ENCODE assay signal across 1 cellular context in the genomic region with DNA sequence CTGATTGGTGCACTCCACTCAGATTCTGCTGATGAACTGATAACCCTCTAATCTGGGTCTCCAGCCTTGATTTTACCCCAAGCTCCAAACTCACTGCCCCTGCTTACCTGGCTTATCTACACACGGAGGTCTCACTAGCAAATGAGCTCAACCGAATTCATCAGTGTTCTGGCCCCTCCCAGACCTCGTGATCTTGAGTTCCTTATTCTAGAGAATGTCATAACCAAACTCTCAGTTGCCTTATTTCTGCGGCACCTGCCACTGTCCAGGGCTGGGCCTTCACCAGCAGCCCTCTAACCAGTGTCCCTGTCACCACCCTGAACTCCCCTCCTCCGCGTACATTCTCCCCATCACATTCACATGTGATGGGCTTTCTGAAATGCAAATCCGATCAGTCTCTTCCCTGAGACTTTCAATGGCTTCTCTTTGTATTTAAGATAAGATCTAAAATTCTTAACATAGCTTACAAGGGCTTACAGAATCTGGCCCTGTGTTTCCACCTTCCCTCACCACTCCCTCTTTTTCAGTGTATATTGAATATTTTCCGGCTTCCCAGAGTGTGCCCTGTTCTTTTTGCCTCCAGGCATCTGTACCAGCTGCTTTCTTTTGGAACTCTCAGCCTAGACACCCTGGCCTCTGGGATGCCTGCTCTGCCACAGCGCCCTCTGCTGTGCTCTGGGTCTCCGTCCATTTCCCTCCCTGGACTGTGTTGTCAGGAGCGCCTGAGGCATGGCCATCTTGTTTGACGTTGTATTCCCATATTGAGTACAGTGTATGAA.
TF ChIP-seq lines count a peak whose summit lies in the region.

No MANE protein-coding gene starts in this region.

TF ChIP-seq in K562, 482 proteins besides CTCF, POLR2A, EP300 and RAD21 (continued from another document):
- TF ChIP-seq ZNF263 (CRISPR knock-in tag; IDR thresholded peaks at IDR 0.05; ENCODE audit: borderline replicate concordance) (no peak), RCOR1 (IDR thresholded peaks at IDR 0.05; ENCODE audit: borderline replicate concordance in 1 of 2, low read depth in 2 of 2, low read length in 2 of 2) (peak in 1 of 2 experiments; percentile 43; a peak in 1 of 4 replicates), GTF2B (IDR thresholded peaks at IDR 0.05; ENCODE audit: extremely low read depth, insufficient read length) (no peak), ZSCAN32 (CRISPR knock-in tag; IDR thresholded peaks at IDR 0.05) (no peak), SMARCB1 (IDR thresholded peaks at IDR 0.05; ENCODE audit: insufficient read length, low read depth) (no peak), REST (CRISPR knock-in tag; IDR thresholded peaks at IDR 0.05; ENCODE audit: low read depth) (no peak), THRAP3 (IDR thresholded peaks at IDR 0.05; ENCODE audit: borderline replicate concordance) (no peak), NFE2 (IDR thresholded peaks at IDR 0.05; ENCODE audit: low read depth) (no peak), ZC3H11A (IDR thresholded peaks at IDR 0.05; ENCODE audit: low read depth, low read length) (no peak), KDM1A (IDR thresholded peaks at IDR 0.05) (peak; percentile 42 to 63; a peak in 3 of 4 replicates), DACH1 (IDR thresholded peaks at IDR 0.05; ENCODE audit: partially characterized antibody) (no peak), TAL1 (IDR thresholded peaks at IDR 0.05) (no peak), ARID4B (CRISPR knock-in tag; IDR thresholded peaks at IDR 0.05) (no peak), ZNF23 (CRISPR knock-in tag; IDR thresholded peaks at IDR 0.05) (no peak), HNRNPH1 (optimal IDR thresholded peaks at IDR 0.05; ENCODE audit: low read depth, low read length) (no peak), NRF1 (conservative IDR thresholded peaks at IDR 0.05 in 1 of 2, IDR thresholded peaks at IDR 0.05 in 1 of 2) (no peak), NFATC3 (IDR thresholded peaks at IDR 0.05) (no peak), TGIF2 (CRISPR knock-in tag; IDR thresholded peaks at IDR 0.05) (no peak), CBX3 (IDR thresholded peaks at IDR 0.05; ENCODE audit: borderline replicate concordance in 1 of 2, low read length in 2 of 2) (peak in 1 of 2 experiments; percentile 31; a peak in 1 of 3 replicates), TOE1 (IDR thresholded peaks at IDR 0.05; ENCODE audit: borderline replicate concordance) (no peak), TOE1 (CRISPR knock-in tag; IDR thresholded peaks at IDR 0.05; ENCODE audit: borderline replicate concordance, low read depth) (no peak), MTA2 (IDR thresholded peaks at IDR 0.05; ENCODE audit: low read depth) (no peak), MED1 (CRISPR knock-in tag; IDR thresholded peaks at IDR 0.05; ENCODE audit: borderline replicate concordance) (no peak), NFIC (IDR thresholded peaks at IDR 0.05) (no peak), TBL1XR1 (IDR thresholded peaks at IDR 0.05; ENCODE audit: low read length in 2 of 2) (no peak)
- TF ChIP-seq, protein P1, sequence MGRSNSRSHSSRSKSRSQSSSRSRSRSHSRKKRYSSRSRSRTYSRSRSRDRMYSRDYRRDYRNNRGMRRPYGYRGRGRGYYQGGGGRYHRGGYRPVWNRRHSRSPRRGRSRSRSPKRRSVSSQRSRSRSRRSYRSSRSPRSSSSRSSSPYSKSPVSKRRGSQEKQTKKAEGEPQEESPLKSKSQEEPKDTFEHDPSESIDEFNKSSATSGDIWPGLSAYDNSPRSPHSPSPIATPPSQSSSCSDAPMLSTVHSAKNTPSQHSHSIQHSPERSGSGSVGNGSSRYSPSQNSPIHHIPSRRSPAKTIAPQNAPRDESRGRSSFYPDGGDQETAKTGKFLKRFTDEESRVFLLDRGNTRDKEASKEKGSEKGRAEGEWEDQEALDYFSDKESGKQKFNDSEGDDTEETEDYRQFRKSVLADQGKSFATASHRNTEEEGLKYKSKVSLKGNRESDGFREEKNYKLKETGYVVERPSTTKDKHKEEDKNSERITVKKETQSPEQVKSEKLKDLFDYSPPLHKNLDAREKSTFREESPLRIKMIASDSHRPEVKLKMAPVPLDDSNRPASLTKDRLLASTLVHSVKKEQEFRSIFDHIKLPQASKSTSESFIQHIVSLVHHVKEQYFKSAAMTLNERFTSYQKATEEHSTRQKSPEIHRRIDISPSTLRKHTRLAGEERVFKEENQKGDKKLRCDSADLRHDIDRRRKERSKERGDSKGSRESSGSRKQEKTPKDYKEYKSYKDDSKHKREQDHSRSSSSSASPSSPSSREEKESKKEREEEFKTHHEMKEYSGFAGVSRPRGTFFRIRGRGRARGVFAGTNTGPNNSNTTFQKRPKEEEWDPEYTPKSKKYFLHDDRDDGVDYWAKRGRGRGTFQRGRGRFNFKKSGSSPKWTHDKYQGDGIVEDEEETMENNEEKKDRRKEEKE (IDR thresholded peaks at IDR 0.05; ENCODE audit: borderline replicate concordance in 1 of 2, control insufficient read depth in 1 of 2, low read depth in 2 of 2, low read length in 1 of 2) = no peak
- TF ChIP-seq, protein P2, sequence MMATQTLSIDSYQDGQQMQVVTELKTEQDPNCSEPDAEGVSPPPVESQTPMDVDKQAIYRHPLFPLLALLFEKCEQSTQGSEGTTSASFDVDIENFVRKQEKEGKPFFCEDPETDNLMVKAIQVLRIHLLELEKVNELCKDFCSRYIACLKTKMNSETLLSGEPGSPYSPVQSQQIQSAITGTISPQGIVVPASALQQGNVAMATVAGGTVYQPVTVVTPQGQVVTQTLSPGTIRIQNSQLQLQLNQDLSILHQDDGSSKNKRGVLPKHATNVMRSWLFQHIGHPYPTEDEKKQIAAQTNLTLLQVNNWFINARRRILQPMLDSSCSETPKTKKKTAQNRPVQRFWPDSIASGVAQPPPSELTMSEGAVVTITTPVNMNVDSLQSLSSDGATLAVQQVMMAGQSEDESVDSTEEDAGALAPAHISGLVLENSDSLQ (IDR thresholded peaks at IDR 0.05) = no peak
